ENCODE assay signal across 13 cellular contexts in genomic region chr11:94132152-94132558, GRCh38. TPM values are rescaled to one million over a fixed set of nuclear protein-coding genes. Genes with fewer than 3 reads are reported as not detected.
DNase-seq lines count a peak whose midpoint lies in the region; ATAC-seq, FAIRE-seq and TF ChIP-seq lines count a peak whose summit lies in the region.
"Had no signal": no experiment of that assay in that cellular context is flagged by ENCODE, and none has a peak within 500 bp of the region (broad histone marks: within the 10 kb centered on the region; RNA-seq: fewer than 3 reads in every experiment).

No MANE protein-coding gene starts in this region.

- H3K36me3 ChIP-seq in fibroblast of lung (ENCODE audit: control insufficient read depth, insufficient read depth, low read length): no peaks in the 10 kb centered on the region
- no peaks in the 10 kb centered on the region for H3K36me3 ChIP-seq in sigmoid colon
- no peaks in the 10 kb centered on the region for H3K36me3 ChIP-seq in testis (ENCODE audit: low read depth, missing control alignments)

- H3K9ac ChIP-seq in fibroblast of lung (ENCODE audit: insufficient read depth, low read length): no peak overlapping the region

- intact Hi-C loops in sigmoid colon (cut with DNase I) (loop anchor here (10.0 kb wide), 1 partner anchor 387 kb away; the partner anchor contains the start of genes C11orf54 and TAF1D), testis (cut with DNase I; ENCODE audit: low total_unique reads) (no loop called here)

- H3K4me1 Mint-ChIP-seq in stimulated activated naive CD8-positive, alpha-beta T cell treated with anti-CD3 and anti-CD28 coated beads, Interleukin-15, amount 100 ng/mL, for 72 hours: peaks cover 57% of the 10 kb centered on the region

- H3K4me3 ChIP-seq in fibroblast of lung (replicated peaks in 1 of 4; ENCODE audit: control extremely low read depth in 1 of 4, insufficient read depth in 1 of 4, low read depth in 3 of 4, low read length in 4 of 4): peak overlapping the region in 3 of 4 experiments; percentile 3 to 88 (median 5)
- H3K4me3 ChIP-seq in sigmoid colon: no peak overlapping the region
- no peak overlapping the region for H3K4me3 ChIP-seq in testis

- ATAC-seq in stimulated activated naive CD8-positive, alpha-beta T cell treated with anti-CD3 and anti-CD28 coated beads, Interleukin-15, amount 100 ng/mL, for 72 hours: no peak
- ATAC-seq: naive thymus-derived CD4-positive, alpha-beta T cell had no signal

- 80 to 81% methylated on average over 5 of the region's 5 CpGs for WGBS in sigmoid colon, 2 donors
- WGBS in testis, 2 donors: 60 to 79% methylated on average over 5 of the region's 5 CpGs

- H3K9me3 ChIP-seq in fibroblast of lung (ENCODE audit: control insufficient read depth, insufficient read depth, low read depth, low read length) (no peaks in the 10 kb centered on the region), sigmoid colon (no peaks in the 10 kb centered on the region), testis (no peaks in the 10 kb centered on the region)

- DNase-seq in ELF-1 (ENCODE audit: low read depth, low spot score) (peak; percentile 38), RCC 7860 (ENCODE audit: low spot score) (peak; percentile 61), fibroblast of lung (ENCODE audit: low read depth in 2 of 2) (peak; percentile 91 to 92), sigmoid colon (no peak), NAMALWA (ENCODE audit: low spot score) (no peak), testis (no peak), globus pallidus (ENCODE audit: low spot score) (no peak)
- no peak for DNase-seq in stimulated activated naive CD8-positive, alpha-beta T cell treated with anti-CD3 and anti-CD28 coated beads, Interleukin-15, amount 100 ng/mL, for 72 hours
- DNase-seq: activated naive CD4-positive, alpha-beta T cell treated with anti-CD3 and anti-CD28 coated beads for 36 hours; DMS79; naive thymus-derived CD4-positive, alpha-beta T cell; NK-92 treated with Interleukin-12 subunit alpha and Interleukin-12 subunit beta, amount 100 ng/mL, for 24 hours had no signal

- H4K20me1 ChIP-seq in fibroblast of lung (ENCODE audit: control insufficient read depth, extremely low read depth, insufficient read depth, low read length): no peaks in the 10 kb centered on the region

- no peak overlapping the region for H3K27ac Mint-ChIP-seq in stimulated activated naive CD8-positive, alpha-beta T cell treated with anti-CD3 and anti-CD28 coated beads, Interleukin-15, amount 100 ng/mL, for 72 hours
- H3K27ac Mint-ChIP-seq: activated naive CD4-positive, alpha-beta T cell treated with anti-CD3 and anti-CD28 coated beads for 36 hours had no signal

- H3K79me2 ChIP-seq in fibroblast of lung (ENCODE audit: control insufficient read depth, insufficient read depth, low read length): peaks cover 65% of the 10 kb centered on the region

- peaks cover 0 to 7% of the 10 kb centered on the region in 2 donors for H3K9me3 Mint-ChIP-seq in stimulated activated naive CD8-positive, alpha-beta T cell treated with anti-CD3 and anti-CD28 coated beads, Interleukin-15, amount 100 ng/mL, for 72 hours
- H3K9me3 Mint-ChIP-seq: activated naive CD4-positive, alpha-beta T cell treated with anti-CD3 and anti-CD28 coated beads for 36 hours had no signal

- peak overlapping the region; percentile 54 for H3K27ac ChIP-seq in fibroblast of lung (ENCODE audit: insufficient read depth, low read length)
- peak overlapping the region; percentile 93 to 96 (median 94) for H3K27ac ChIP-seq in sigmoid colon
- H3K27ac ChIP-seq in testis: no peak overlapping the region
- H3K27ac ChIP-seq: VCaP had no signal

- TF ChIP-seq EP300 in sigmoid colon (IDR thresholded peaks at IDR 0.05): no peak

- H3K27me3 ChIP-seq in fibroblast of lung (ENCODE audit: control insufficient read depth, insufficient read depth, low read length) (no peaks in the 10 kb centered on the region), sigmoid colon (no peaks in the 10 kb centered on the region), testis (no peaks in the 10 kb centered on the region)

- FAIRE-seq in RCC 7860 (lab: Jason Lieb, UNC): peak; percentile 55

- H3K4me1 ChIP-seq in fibroblast of lung (ENCODE audit: control insufficient read depth, extremely low read depth, insufficient read depth, low read length) (peaks cover 27% of the 10 kb centered on the region), sigmoid colon (peaks cover 0 to 78% (median 73%) of the 10 kb centered on the region in 4 donors), testis (peaks cover 47% of the 10 kb centered on the region)

- no peak overlapping the region for H2AFZ ChIP-seq in fibroblast of lung (ENCODE audit: low read length)

- TF ChIP-seq POLR2A in sigmoid colon (IDR thresholded peaks at IDR 0.05) (no peak), testis (IDR thresholded peaks at IDR 0.05) (no peak)

- TF ChIP-seq CTCF in fibroblast of lung (conservative IDR thresholded peaks at IDR 0.05 in 1 of 2, IDR thresholded peaks at IDR 0.05 in 1 of 2; ENCODE audit: low read depth in 1 of 2, low read length in 2 of 2) (no peak), sigmoid colon (IDR thresholded peaks at IDR 0.05) (no peak), testis (IDR thresholded peaks at IDR 0.05) (no peak)

- H3K4me3 Mint-ChIP-seq in stimulated activated naive CD8-positive, alpha-beta T cell treated with anti-CD3 and anti-CD28 coated beads, Interleukin-15, amount 100 ng/mL, for 72 hours: no peak overlapping the region
- H3K4me3 Mint-ChIP-seq: activated naive CD4-positive, alpha-beta T cell treated with anti-CD3 and anti-CD28 coated beads for 36 hours; naive thymus-derived CD4-positive, alpha-beta T cell had no signal

- peak overlapping the region; percentile 95 for H3K4me2 ChIP-seq in fibroblast of lung (ENCODE audit: extremely low read depth, insufficient read depth, low read length)

- no peaks in the 10 kb centered on the region for H3K27me3 Mint-ChIP-seq in stimulated activated naive CD8-positive, alpha-beta T cell treated with anti-CD3 and anti-CD28 coated beads, Interleukin-15, amount 100 ng/mL, for 72 hours
- H3K27me3 Mint-ChIP-seq: naive thymus-derived CD4-positive, alpha-beta T cell had no signal

RNA-seq across cellular contexts. Expression of gene PANX1, which starts 3.5 kb away (rescaled TPM):
- 38.5 and 54.5 TPM in 2 replicates for total RNA-seq in fibroblast of lung
- polyA plus RNA-seq in fibroblast of lung: 34.5 and 51.7 TPM in 2 replicates
- 28.0 and 37.8 TPM in 2 replicates for polyA plus RNA-seq in fibroblast of lung (2012)
- 36.0 and 41.5 TPM in 2 replicates for polyA minus RNA-seq in fibroblast of lung (ENCODE audit: low replicate concordance)
- 10 to 100 TPM; 21.6 to 35.7 (median 25.4) TPM for total RNA-seq in sigmoid colon
- 1 to 10 TPM; 1.2 to 6.3 (median 3.5) TPM for polyA plus RNA-seq in sigmoid colon
- 10 to 100 TPM; 42.0 to 55.3 TPM for total RNA-seq in testis
- 22.2 TPM for polyA plus RNA-seq in testis (ENCODE audit: insufficient read depth, low read depth, low replicate concordance)

Comparison
In these comparisons a context has a peak if more than half of its experiments do, and no peak if none do; other contexts are left out.
1. DNase-seq: peak in ELF-1 (single experiment), RCC 7860 (single experiment) and fibroblast of lung (2 of 2); none in sigmoid colon (single experiment), NAMALWA (single experiment), testis (single experiment), globus pallidus (single experiment) and stimulated activated naive CD8-positive, alpha-beta T cell treated with anti-CD3 and anti-CD28 coated beads, Interleukin-15, amount 100 ng/mL, for 72 hours (0 of 2).
2. H3K27ac ChIP-seq: peak in fibroblast of lung (single experiment) and sigmoid colon (4 of 4); none in testis (0 of 2).
3. H3K4me3 ChIP-seq: peak in fibroblast of lung (3 of 4); none in sigmoid colon (0 of 4) and testis (0 of 2).